Comparison of ENCODE assay signal across 31 cellular contexts in genomic region chr5:167671176-167671575, GRCh38.
A peak's percentile ranks its signal among the peaks of the same experiment; 100 is the strongest.
DNase-seq lines count a peak whose midpoint lies in the region; ATAC-seq and TF ChIP-seq lines count a peak whose summit lies in the region.
"Had no signal": no experiment of that assay in that cellular context is flagged by ENCODE, and none has a peak within 500 bp of the region (broad histone marks: within the 10 kb centered on the region; RNA-seq: fewer than 3 reads in every experiment).

No MANE protein-coding gene starts in this region.

- ATAC-seq in RWPE2 (ENCODE audit: low read depth), result peak; percentile 91
- peak; percentile 92 for ATAC-seq in foreskin keratinocyte
- ATAC-seq: effector memory CD8-positive, alpha-beta T cell; esophagus mucosa; gastrocnemius medialis; GM12878; left lung; psoas muscle; stimulated activated naive CD8-positive, alpha-beta T cell treated with anti-CD3 and anti-CD28 coated beads, Interleukin-15, Interleukin-2, amounts not matched to agents 100 U/mL and 50 U/mL, for 24 hours had no signal

- DNase-seq in AG04449 (ENCODE audit: low read depth, low spot score) (peak; percentile 42), GM04503 (ENCODE audit: low read depth) (peak; percentile 62), RWPE2 (ENCODE audit: low spot score) (no peak), foreskin keratinocyte (peak; percentile 33 to 88), superior temporal gyrus (ENCODE audit: extremely low spot score) (no peak), ascending aorta (ENCODE audit: low spot score in 2 of 2) (no peak), NCI-H2227 treated with DMSO at 0.1 percent for 48 hours (lab: John Stamatoyannopoulos, UW) (no peak)
- no peak for DNase-seq in stimulated activated CD4-positive, alpha-beta T cell treated with anti-CD3 and anti-CD28 coated beads, Interleukin-15, amount 100 ng/mL, for 24 hours
- DNase-seq: activated CD4-positive, alpha-beta memory T cell treated with anti-CD3 and anti-CD28 coated beads, Interleukin-2, amount 10 ng/mL, durations not matched to agents 7 days and 5 days; activated CD8-positive, alpha-beta memory T cell treated with anti-CD3 and anti-CD28 coated beads, Interleukin-2, amount 50 U/mL, for 48 hours; activated naive CD4-positive, alpha-beta T cell treated with anti-CD3 and anti-CD28 coated beads, Interleukin-2, amount 10 ng/mL, durations not matched to agents 7 days and 5 days; amniotic stem cell; C1 segment of cervical spinal cord; Caco-2; DMS79; effector memory CD8-positive, alpha-beta T cell; gastrocnemius medialis; hippocampal formation; immature natural killer cell; Karpas-422; left lung; NCI-H1694 treated with DMSO at 0.1 percent for 48 hours; NCI-H526 treated with DMSO at 0.1 percent for 48 hours; Peyer's patch; psoas muscle; stimulated activated naive CD8-positive, alpha-beta T cell treated with anti-CD3 and anti-CD28 coated beads, Interleukin-15, Interleukin-2, amounts not matched to agents 100 U/mL and 50 U/mL, for 24 hours had no signal

- H3K27me3 ChIP-seq in RWPE2 (ENCODE audit: insufficient read depth, poor library complexity, severe bottlenecking), result no peaks in the 10 kb centered on the region
- H3K27me3 ChIP-seq in foreskin keratinocyte, result no peaks in the 10 kb centered on the region
- no peaks in the 10 kb centered on the region for H3K27me3 ChIP-seq in ascending aorta
- H3K27me3 ChIP-seq: cardiac muscle cell, gastrocnemius medialis, left lung, Peyer's patch had no signal

- H3K27ac ChIP-seq in RWPE2 (ENCODE audit: poor library complexity, severe bottlenecking) (peak overlapping the region; percentile 2), foreskin keratinocyte (peak overlapping the region; percentile 43), ascending aorta (no peak overlapping the region)
- H3K27ac ChIP-seq: cardiac muscle cell, coronary artery, gastrocnemius medialis, left lung, Peyer's patch, psoas muscle, thoracic aorta had no signal

- H3K4me1 ChIP-seq in RWPE2 (ENCODE audit: insufficient read depth, poor library complexity, severe bottlenecking), result peaks cover 8% of the 10 kb centered on the region
- peaks cover 7% of the 10 kb centered on the region for H3K4me1 ChIP-seq in foreskin keratinocyte
- H3K4me1 ChIP-seq in ascending aorta, result no peaks in the 10 kb centered on the region
- H3K4me1 ChIP-seq: Caco-2, gastrocnemius medialis, left lung, Peyer's patch, psoas muscle had no signal

- intact Hi-C loops in ascending aorta (cut with DNase I), result no loop called here

- no peak for TF ChIP-seq CTCF in AG04449 (IDR thresholded peaks at IDR 0.05; ENCODE audit: insufficient read depth, low read length, missing control alignments)
- no peak for TF ChIP-seq CTCF in RWPE2 (IDR thresholded peaks at IDR 0.05; ENCODE audit: poor library complexity, severe bottlenecking)
- TF ChIP-seq CTCF in foreskin keratinocyte (conservative IDR thresholded peaks at IDR 0.05), result no peak
- TF ChIP-seq CTCF in ascending aorta (IDR thresholded peaks at IDR 0.05), result no peak

- H3K9me3 ChIP-seq in RWPE2 (ENCODE audit: severe bottlenecking) (no peaks in the 10 kb centered on the region), ascending aorta (no peaks in the 10 kb centered on the region)
- H3K9me3 ChIP-seq: Caco-2, gastrocnemius medialis, Peyer's patch, psoas muscle, thoracic aorta had no signal

- POLR2A ChIA-PET in AG04449 (lab: Yijun Ruan, JAX), result interaction anchor here (0.5 to 1.0 kb wide), 3 partner anchors 171 to 605 kb away, joined by 3 read pairs; no protein-coding TSS in a partner anchor

- CTCF ChIA-PET in AG04449 (lab: Yijun Ruan, JAX), result interaction anchor here (1.1 to 1.2 kb wide), 2 partner anchors 9 to 28 kb away, joined by 3 to 4 read pairs; no protein-coding TSS in a partner anchor

- H3K4me3 ChIP-seq in AG04449 (ENCODE audit: low read depth, low read length) (no peak overlapping the region), RWPE2 (ENCODE audit: severe bottlenecking) (no peak overlapping the region), ascending aorta (no peak overlapping the region)
- H3K4me3 ChIP-seq: cardiac muscle cell, coronary artery, gastrocnemius medialis, GM12878, left lung, Peyer's patch, psoas muscle, thoracic aorta had no signal

- H3K36me3 ChIP-seq in RWPE2 (ENCODE audit: low read depth) (no peaks in the 10 kb centered on the region), ascending aorta (no peaks in the 10 kb centered on the region)
- H3K36me3 ChIP-seq: cardiac muscle cell, gastrocnemius medialis, left lung, Peyer's patch, thoracic aorta had no signal

Comparison
In these comparisons a context has a peak if more than half of its experiments do, and no peak if none do; other contexts are left out.
1. DNase-seq: peak in AG04449 (single experiment), GM04503 (single experiment) and foreskin keratinocyte (2 of 2); none in RWPE2 (single experiment), stimulated activated CD4-positive, alpha-beta T cell treated with anti-CD3 and anti-CD28 coated beads, Interleukin-15, amount 100 ng/mL, for 24 hours (single experiment), superior temporal gyrus (single experiment), ascending aorta (0 of 2) and NCI-H2227 treated with DMSO at 0.1 percent for 48 hours (single experiment).
2. H3K27ac ChIP-seq: peak in RWPE2 (single experiment) and foreskin keratinocyte (single experiment); none in ascending aorta (0 of 2).